ENCODE assay signal across 1 cellular context in genomic region chr4:143348233-143349077, GRCh38.
TF ChIP-seq lines count a peak whose summit lies in the region.

No MANE protein-coding gene starts in this region.

TF ChIP-seq in K562, 482 proteins besides CTCF, POLR2A, EP300 and RAD21 (continued from another document and continues in another):
- TF ChIP-seq ZBTB2 (IDR thresholded peaks at IDR 0.05) (no peak), THRB (CRISPR knock-in tag; conservative IDR thresholded peaks at IDR 0.05) (0 out of 2 replicates have a peak, but pooled peaks have one; percentile 44), POLR2AphosphoS5 (IDR thresholded peaks at IDR 0.05; ENCODE audit: control insufficient read depth, insufficient read depth, low read depth, low read length) (peak; percentile 55; the same call in 1 of the 2 replicates), SAFB2 (IDR thresholded peaks at IDR 0.05; ENCODE audit: borderline replicate concordance, low read depth, low read length, severe bottlenecking) (no peak), BCOR (IDR thresholded peaks at IDR 0.05) (peak; percentile 79), TCF3 (CRISPR knock-in tag; IDR thresholded peaks at IDR 0.05) (peak; percentile 66), NCOA1 (IDR thresholded peaks at IDR 0.05; ENCODE audit: low read depth) (no peak), GABPB1 (CRISPR knock-in tag; IDR thresholded peaks at IDR 0.05) (no peak), CBX3 (IDR thresholded peaks at IDR 0.05; ENCODE audit: borderline replicate concordance in 1 of 2, low read length in 2 of 2) (0 out of 3 replicates have a peak, but pooled peaks of 1 of the 2 experiments have one; percentile 44), SIX5 (IDR thresholded peaks at IDR 0.05; ENCODE audit: borderline replicate concordance in 1 of 2, insufficient read depth in 1 of 2, low read depth in 1 of 2, low read length in 2 of 2) (no peak), MIER1 (IDR thresholded peaks at IDR 0.05; ENCODE audit: low read depth) (peak; percentile 87), CBFA2T3 (IDR thresholded peaks at IDR 0.05) (peak; percentile 90), MAZ (CRISPR knock-in tag; conservative IDR thresholded peaks at IDR 0.05 in 1 of 2, IDR thresholded peaks at IDR 0.05 in 1 of 2) (peak in 1 of 2 experiments; percentile 18; a peak in 1 of 4 replicates), GABPB2 (CRISPR knock-in tag; conservative IDR thresholded peaks at IDR 0.05) (no peak), PTTG1 (tag; IDR thresholded peaks at IDR 0.05; ENCODE audit: low read depth) (no peak), LEF1 (IDR thresholded peaks at IDR 0.05) (peak; percentile 86; the same call in 1 of the 2 replicates), ZNF668 (CRISPR knock-in tag; IDR thresholded peaks at IDR 0.05) (no peak), PTBP1 (IDR thresholded peaks at IDR 0.05; ENCODE audit: low read depth, low read length) (0 out of 2 replicates have a peak, but pooled peaks have one; percentile 86), MLLT1 (IDR thresholded peaks at IDR 0.05) (peak in 1 of 2 experiments; percentile 29; a peak in 1 of 4 replicates), CEBPG (CRISPR knock-in tag; IDR thresholded peaks at IDR 0.05) (no peak), CEBPG (tag; conservative IDR thresholded peaks at IDR 0.05 in 1 of 2, IDR thresholded peaks at IDR 0.05 in 1 of 2) (0 out of 4 replicates have a peak, but pooled peaks of 1 of the 2 experiments have one; percentile 50), ATF1 (CRISPR knock-in tag; IDR thresholded peaks at IDR 0.05) (no peak), ATF1 (tag; IDR thresholded peaks at IDR 0.05) (no peak; the same call in 1 of the 2 replicates)
- TF ChIP-seq, protein P1, sequence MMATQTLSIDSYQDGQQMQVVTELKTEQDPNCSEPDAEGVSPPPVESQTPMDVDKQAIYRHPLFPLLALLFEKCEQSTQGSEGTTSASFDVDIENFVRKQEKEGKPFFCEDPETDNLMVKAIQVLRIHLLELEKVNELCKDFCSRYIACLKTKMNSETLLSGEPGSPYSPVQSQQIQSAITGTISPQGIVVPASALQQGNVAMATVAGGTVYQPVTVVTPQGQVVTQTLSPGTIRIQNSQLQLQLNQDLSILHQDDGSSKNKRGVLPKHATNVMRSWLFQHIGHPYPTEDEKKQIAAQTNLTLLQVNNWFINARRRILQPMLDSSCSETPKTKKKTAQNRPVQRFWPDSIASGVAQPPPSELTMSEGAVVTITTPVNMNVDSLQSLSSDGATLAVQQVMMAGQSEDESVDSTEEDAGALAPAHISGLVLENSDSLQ (IDR thresholded peaks at IDR 0.05), result no peak; the same call in 1 of the 2 replicates
- TF ChIP-seq, protein P2, sequence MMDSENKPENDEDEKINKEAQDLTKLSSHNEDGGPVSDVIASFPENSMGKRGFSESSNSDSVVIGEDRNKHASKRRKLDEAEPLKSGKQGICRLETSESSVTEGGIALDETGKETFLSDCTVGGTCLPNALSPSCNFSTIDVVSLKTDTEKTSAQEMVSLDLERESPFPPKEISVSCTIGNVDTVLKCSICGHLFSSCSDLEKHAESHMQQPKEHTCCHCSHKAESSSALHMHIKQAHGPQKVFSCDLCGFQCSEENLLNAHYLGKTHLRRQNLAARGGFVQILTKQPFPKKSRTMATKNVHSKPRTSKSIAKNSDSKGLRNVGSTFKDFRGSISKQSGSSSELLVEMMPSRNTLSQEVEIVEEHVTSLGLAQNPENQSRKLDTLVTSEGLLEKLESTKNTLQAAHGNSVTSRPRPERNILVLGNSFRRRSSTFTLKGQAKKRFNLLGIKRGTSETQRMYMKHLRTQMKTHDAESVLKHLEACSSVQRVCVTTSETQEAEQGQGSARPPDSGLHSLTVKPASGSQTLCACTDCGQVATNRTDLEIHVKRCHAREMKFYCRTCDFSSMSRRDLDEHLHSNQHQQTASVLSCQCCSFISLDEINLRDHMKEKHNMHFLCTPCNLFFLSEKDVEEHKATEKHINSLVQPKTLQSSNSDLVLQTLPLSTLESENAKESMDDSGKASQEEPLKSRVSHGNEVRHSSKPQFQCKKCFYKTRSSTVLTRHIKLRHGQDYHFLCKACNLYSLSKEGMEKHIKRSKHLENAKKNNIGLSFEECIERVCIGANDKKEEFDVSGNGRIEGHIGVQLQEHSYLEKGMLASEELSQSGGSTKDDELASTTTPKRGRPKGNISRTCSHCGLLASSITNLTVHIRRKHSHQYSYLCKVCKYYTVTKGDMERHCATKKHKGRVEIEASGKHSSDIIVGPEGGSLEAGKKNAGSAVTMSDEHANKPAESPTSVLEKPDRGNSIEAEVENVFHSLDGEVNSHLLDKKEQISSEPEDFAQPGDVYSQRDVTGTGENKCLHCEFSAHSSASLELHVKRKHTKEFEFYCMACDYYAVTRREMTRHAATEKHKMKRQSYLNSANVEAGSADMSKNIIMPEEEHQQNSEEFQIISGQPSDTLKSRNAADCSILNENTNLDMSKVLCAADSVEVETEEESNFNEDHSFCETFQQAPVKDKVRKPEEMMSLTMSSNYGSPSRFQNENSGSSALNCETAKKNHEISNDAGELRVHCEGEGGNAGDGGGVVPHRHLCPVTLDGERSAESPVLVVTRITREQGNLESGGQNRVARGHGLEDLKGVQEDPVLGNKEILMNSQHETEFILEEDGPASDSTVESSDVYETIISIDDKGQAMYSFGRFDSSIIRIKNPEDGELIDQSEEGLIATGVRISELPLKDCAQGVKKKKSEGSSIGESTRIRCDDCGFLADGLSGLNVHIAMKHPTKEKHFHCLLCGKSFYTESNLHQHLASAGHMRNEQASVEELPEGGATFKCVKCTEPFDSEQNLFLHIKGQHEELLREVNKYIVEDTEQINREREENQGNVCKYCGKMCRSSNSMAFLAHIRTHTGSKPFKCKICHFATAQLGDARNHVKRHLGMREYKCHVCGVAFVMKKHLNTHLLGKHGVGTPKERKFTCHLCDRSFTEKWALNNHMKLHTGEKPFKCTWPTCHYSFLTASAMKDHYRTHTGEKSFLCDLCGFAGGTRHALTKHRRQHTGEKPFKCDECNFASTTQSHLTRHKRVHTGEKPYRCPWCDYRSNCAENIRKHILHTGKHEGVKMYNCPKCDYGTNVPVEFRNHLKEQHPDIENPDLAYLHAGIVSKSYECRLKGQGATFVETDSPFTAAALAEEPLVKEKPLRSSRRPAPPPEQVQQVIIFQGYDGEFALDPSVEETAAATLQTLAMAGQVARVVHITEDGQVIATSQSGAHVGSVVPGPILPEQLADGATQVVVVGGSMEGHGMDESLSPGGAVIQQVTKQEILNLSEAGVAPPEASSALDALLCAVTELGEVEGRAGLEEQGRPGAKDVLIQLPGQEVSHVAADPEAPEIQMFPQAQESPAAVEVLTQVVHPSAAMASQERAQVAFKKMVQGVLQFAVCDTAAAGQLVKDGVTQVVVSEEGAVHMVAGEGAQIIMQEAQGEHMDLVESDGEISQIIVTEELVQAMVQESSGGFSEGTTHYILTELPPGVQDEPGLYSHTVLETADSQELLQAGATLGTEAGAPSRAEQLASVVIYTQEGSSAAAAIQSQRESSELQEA (IDR thresholded peaks at IDR 0.05; ENCODE audit: low read depth), result 0 out of 2 replicates have a peak, but pooled peaks have one; percentile 30
- TF ChIP-seq, protein P3, sequence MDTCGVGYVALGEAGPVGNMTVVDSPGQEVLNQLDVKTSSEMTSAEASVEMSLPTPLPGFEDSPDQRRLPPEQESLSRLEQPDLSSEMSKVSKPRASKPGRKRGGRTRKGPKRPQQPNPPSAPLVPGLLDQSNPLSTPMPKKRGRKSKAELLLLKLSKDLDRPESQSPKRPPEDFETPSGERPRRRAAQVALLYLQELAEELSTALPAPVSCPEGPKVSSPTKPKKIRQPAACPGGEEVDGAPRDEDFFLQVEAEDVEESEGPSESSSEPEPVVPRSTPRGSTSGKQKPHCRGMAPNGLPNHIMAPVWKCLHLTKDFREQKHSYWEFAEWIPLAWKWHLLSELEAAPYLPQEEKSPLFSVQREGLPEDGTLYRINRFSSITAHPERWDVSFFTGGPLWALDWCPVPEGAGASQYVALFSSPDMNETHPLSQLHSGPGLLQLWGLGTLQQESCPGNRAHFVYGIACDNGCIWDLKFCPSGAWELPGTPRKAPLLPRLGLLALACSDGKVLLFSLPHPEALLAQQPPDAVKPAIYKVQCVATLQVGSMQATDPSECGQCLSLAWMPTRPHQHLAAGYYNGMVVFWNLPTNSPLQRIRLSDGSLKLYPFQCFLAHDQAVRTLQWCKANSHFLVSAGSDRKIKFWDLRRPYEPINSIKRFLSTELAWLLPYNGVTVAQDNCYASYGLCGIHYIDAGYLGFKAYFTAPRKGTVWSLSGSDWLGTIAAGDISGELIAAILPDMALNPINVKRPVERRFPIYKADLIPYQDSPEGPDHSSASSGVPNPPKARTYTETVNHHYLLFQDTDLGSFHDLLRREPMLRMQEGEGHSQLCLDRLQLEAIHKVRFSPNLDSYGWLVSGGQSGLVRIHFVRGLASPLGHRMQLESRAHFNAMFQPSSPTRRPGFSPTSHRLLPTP (IDR thresholded peaks at IDR 0.05; ENCODE audit: borderline replicate concordance, extremely low read depth, insufficient read length), result no peak
- TF ChIP-seq, protein P4, sequence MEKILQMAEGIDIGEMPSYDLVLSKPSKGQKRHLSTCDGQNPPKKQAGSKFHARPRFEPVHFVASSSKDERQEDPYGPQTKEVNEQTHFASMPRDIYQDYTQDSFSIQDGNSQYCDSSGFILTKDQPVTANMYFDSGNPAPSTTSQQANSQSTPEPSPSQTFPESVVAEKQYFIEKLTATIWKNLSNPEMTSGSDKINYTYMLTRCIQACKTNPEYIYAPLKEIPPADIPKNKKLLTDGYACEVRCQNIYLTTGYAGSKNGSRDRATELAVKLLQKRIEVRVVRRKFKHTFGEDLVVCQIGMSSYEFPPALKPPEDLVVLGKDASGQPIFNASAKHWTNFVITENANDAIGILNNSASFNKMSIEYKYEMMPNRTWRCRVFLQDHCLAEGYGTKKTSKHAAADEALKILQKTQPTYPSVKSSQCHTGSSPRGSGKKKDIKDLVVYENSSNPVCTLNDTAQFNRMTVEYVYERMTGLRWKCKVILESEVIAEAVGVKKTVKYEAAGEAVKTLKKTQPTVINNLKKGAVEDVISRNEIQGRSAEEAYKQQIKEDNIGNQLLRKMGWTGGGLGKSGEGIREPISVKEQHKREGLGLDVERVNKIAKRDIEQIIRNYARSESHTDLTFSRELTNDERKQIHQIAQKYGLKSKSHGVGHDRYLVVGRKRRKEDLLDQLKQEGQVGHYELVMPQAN (IDR thresholded peaks at IDR 0.05; ENCODE audit: borderline replicate concordance), result no peak
- TF ChIP-seq, protein P5, sequence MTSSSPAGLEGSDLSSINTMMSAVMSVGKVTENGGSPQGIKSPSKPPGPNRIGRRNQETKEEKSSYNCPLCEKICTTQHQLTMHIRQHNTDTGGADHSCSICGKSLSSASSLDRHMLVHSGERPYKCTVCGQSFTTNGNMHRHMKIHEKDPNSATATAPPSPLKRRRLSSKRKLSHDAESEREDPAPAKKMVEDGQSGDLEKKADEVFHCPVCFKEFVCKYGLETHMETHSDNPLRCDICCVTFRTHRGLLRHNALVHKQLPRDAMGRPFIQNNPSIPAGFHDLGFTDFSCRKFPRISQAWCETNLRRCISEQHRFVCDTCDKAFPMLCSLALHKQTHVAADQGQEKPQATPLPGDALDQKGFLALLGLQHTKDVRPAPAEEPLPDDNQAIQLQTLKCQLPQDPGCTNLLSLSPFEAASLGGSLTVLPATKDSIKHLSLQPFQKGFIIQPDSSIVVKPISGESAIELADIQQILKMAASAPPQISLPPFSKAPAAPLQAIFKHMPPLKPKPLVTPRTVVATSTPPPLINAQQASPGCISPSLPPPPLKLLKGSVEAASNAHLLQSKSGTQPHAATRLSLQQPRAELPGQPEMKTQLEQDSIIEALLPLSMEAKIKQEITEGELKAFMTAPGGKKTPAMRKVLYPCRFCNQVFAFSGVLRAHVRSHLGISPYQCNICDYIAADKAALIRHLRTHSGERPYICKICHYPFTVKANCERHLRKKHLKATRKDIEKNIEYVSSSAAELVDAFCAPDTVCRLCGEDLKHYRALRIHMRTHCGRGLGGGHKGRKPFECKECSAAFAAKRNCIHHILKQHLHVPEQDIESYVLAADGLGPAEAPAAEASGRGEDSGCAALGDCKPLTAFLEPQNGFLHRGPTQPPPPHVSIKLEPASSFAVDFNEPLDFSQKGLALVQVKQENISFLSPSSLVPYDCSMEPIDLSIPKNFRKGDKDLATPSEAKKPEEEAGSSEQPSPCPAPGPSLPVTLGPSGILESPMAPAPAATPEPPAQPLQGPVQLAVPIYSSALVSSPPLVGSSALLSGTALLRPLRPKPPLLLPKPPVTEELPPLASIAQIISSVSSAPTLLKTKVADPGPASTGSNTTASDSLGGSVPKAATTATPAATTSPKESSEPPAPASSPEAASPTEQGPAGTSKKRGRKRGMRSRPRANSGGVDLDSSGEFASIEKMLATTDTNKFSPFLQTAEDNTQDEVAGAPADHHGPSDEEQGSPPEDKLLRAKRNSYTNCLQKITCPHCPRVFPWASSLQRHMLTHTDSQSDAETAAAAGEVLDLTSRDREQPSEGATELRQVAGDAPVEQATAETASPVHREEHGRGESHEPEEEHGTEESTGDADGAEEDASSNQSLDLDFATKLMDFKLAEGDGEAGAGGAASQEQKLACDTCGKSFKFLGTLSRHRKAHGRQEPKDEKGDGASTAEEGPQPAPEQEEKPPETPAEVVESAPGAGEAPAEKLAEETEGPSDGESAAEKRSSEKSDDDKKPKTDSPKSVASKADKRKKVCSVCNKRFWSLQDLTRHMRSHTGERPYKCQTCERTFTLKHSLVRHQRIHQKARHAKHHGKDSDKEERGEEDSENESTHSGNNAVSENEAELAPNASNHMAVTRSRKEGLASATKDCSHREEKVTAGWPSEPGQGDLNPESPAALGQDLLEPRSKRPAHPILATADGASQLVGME (CRISPR knock-in tag; IDR thresholded peaks at IDR 0.05), result 0 out of 2 replicates have a peak, but pooled peaks have one; percentile 39
